8 cellular contexts compared by ENCODE assay signal in the genomic region with DNA sequence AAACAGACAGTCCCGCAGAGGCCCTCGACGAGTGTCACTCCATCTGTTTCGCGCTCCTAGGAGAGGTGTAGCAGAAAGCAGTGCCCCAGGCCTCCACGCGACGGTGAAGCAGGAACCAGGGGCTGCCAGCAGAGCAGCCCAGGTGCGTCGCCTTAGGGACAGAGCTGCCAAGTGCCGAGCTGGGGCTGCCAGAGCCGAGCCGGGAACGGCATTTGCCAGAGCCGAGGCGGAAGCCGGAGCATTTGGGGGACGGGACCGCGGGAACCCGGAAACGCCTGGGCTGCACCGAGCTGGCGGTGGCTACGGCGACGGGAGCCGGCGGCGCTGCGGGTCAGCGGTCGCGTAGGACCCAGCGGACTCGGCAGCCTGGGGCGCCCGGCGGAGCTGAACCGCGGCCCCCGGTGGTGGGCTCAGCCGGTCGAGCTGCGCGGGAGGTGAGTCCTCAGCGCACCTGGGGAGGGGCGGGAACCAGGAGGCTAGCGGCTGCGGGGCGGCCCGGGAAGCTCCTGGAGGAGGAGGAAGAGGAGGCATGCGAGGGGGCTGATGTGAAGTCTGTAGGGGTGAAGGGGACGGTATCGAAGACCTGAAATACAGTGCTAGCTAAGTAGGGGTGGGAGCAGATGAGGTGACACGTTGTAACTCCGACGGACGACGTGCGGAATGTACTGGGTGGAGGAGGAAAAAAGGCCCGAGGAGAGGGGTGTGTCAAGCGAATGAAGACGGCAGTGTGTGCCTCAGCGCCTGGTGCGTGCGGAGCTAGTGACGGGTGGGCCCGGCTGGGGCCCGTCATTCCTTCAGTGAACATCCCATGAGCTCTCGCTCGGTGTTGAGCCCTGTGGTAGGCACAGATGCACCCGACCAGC. TPM values are rescaled to one million over a fixed set of nuclear protein-coding genes. Genes with fewer than 3 reads are reported as not detected.
DNase-seq lines count a peak whose midpoint lies in the region; ATAC-seq and TF ChIP-seq lines count a peak whose summit lies in the region.

A gene (plus strand): TSS at position 268 of the 863 bp plus-strand sequence. CDS start 23,559 bp downstream, outside the sequence.

- intact Hi-C loops in activated CD4-positive, alpha-beta T cell treated with anti-CD3 and anti-CD28 coated beads for 36 hours (cut with DNase I, micrococcal nuclease) = loop anchor here (1.0 to 5.0 kb wide), 7 partner anchors 68 to 927 kb away; a partner anchor contains a TSS
- intact Hi-C loops in colonic mucosa (cut with DNase I) = loop anchor here (10.0 kb wide), 1 partner anchor 65 kb away; a partner anchor contains a TSS

- H3K4me3 Mint-ChIP-seq in activated CD4-positive, alpha-beta T cell treated with anti-CD3 and anti-CD28 coated beads for 36 hours = peak within 1 kb of the TSS; percentile 100

- H3K4me3 ChIP-seq in AG09309 (ENCODE audit: control insufficient read depth, low read depth, low read length) (peak within 1 kb of the TSS; percentile 81), colonic mucosa (peak within 1 kb of the TSS; percentile 92)

- H3K36me3 Mint-ChIP-seq in activated CD4-positive, alpha-beta T cell treated with anti-CD3 and anti-CD28 coated beads for 36 hours (ENCODE audit: low read depth) = no peaks in the 10 kb centered on the region

- ATAC-seq in GM18873 (IDR thresholded peaks at IDR 0.05; ENCODE audit: low FRiP score, unreplicated experiment) (peak; percentile 93), HG03135 (IDR thresholded peaks at IDR 0.05; ENCODE audit: unreplicated experiment) (peak; percentile 90)
- ATAC-seq in activated CD4-positive, alpha-beta T cell treated with anti-CD3 and anti-CD28 coated beads for 36 hours = peak; percentile 89

- peaks cover 11% of the 10 kb centered on the region for H3K4me1 ChIP-seq in colonic mucosa

- peak within 1 kb of the TSS; percentile 96 for H3K27ac ChIP-seq in colonic mucosa

- no peaks in the 10 kb centered on the region for H3K9me3 ChIP-seq in colonic mucosa

- peaks cover 26% of the 10 kb centered on the region for H3K4me1 Mint-ChIP-seq in activated CD4-positive, alpha-beta T cell treated with anti-CD3 and anti-CD28 coated beads for 36 hours

- no peaks in the 10 kb centered on the region for H3K27me3 Mint-ChIP-seq in activated CD4-positive, alpha-beta T cell treated with anti-CD3 and anti-CD28 coated beads for 36 hours

- no peak for TF ChIP-seq CTCF in AG09309 (IDR thresholded peaks at IDR 0.05; ENCODE audit: control insufficient read depth, insufficient read depth, low read depth, low read length, missing control alignments)
- TF ChIP-seq CTCF in colonic mucosa (IDR thresholded peaks at IDR 0.05) = no peak

- POLR2A ChIA-PET in activated CD4-positive, alpha-beta T cell treated with anti-CD3 and anti-CD28 coated beads for 36 hours (lab: Charles Lee) = interaction anchor here (0.6 to 1.3 kb wide), 2 partner anchors 69 to 531 kb away, joined by 3 to 10 read pairs; a partner anchor contains a TSS

- H3K36me3 ChIP-seq in colonic mucosa = no peaks in the 10 kb centered on the region

- CTCF ChIA-PET in activated CD4-positive, alpha-beta T cell treated with anti-CD3 and anti-CD28 coated beads for 36 hours (lab: Charles Lee) = interaction anchor here (0.7 to 1.2 kb wide), 7 partner anchors 25 to 489 kb away, joined by 3 read pairs; no protein-coding TSS in a partner anchor

- peak within 1 kb of the TSS; percentile 94 for H3K27ac Mint-ChIP-seq in activated CD4-positive, alpha-beta T cell treated with anti-CD3 and anti-CD28 coated beads for 36 hours

- DNase-seq in AG09309 (ENCODE audit: low read depth) (no peak), NCI-H345 treated with DMSO at 0.1 percent for 48 hours (lab: John Stamatoyannopoulos, UW; ENCODE audit: unreplicated experiment) (peak; percentile 77), colonic mucosa (peak; percentile 87), left kidney (ENCODE audit: low read depth, low spot score) (peak; percentile 90)
- DNase-seq in activated CD4-positive, alpha-beta T cell treated with anti-CD3 and anti-CD28 coated beads for 36 hours = peak; percentile 89
- DNase-seq in stimulated activated CD4-positive, alpha-beta T cell treated with anti-CD3 and anti-CD28 coated beads, Interleukin-2, amount 100 ng/mL, for 24 hours = peak; percentile 84 to 85

- peak within 1 kb of the TSS; percentile 93 to 96 for H3K9ac ChIP-seq in colonic mucosa (ENCODE audit: low read depth in 2 of 2, low read length in 2 of 2)

- H3K9me3 Mint-ChIP-seq in activated CD4-positive, alpha-beta T cell treated with anti-CD3 and anti-CD28 coated beads for 36 hours (ENCODE audit: low read depth) = no peaks in the 10 kb centered on the region

- H3K27me3 ChIP-seq in colonic mucosa = no peaks in the 10 kb centered on the region

RNA-seq across cellular contexts. Expression of the gene that starts here (rescaled TPM):
- total RNA-seq in activated CD4-positive, alpha-beta T cell treated with anti-CD3 and anti-CD28 coated beads for 36 hours = 10 to 100 TPM; 11.2 to 13.4 TPM
- 100 to 1,000 TPM; 122 to 206 TPM for total RNA-seq in colonic mucosa

Comparison
In these comparisons a context has a peak if more than half of its experiments do, and no peak if none do; other contexts are left out.
1. RNA of the gene that starts here (total RNA-seq): 122 to 206 TPM in colonic mucosa; 11.2 to 13.4 TPM in activated CD4-positive, alpha-beta T cell treated with anti-CD3 and anti-CD28 coated beads for 36 hours; every median in the first group is over 4 times any median in the second.
2. Peak in every context shown above with its lines, with median percentiles within 50 percentile points of each other: ATAC-seq.